9 cellular contexts compared by ENCODE assay signal in the genomic region with DNA sequence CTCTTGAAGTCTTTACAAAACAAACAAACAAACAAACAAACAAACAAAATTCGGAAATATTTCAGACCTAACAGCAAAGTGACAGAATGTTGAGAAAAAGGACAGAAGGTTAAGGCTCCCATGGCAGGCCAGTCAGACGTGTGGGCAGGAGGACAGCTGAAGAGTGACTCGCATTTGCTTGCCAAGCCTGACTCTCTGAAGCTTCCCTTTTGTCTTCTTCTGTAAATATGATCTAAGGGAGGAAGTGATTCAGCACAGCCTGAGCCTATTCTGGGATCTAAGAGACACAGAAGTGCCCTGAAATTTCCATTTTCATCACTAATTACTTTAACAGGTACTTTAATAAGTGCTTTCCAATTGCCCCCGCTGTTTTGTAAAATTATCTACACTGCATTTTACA.
DNase-seq lines count a peak whose midpoint lies in the region; ATAC-seq and TF ChIP-seq lines count a peak whose summit lies in the region.
"Had no signal": no experiment of that assay in that cellular context is flagged by ENCODE, and none has a peak within 500 bp of the region (broad histone marks: within the 10 kb centered on the region; RNA-seq: fewer than 3 reads in every experiment).

No MANE protein-coding gene starts in this region.

- intact Hi-C loops in mammary epithelial cell (cut with micrococcal nuclease) = no loop called here
- intact Hi-C loops in left colon (cut with DNase I, micrococcal nuclease) = no loop called here
- intact Hi-C loops in natural killer cell (cut with micrococcal nuclease) = no loop called here

- H3K79me2 ChIP-seq in mammary epithelial cell (ENCODE audit: insufficient read depth, low read length) = no peaks in the 10 kb centered on the region

- H3K27me3 ChIP-seq in mammary epithelial cell (ENCODE audit: insufficient read depth, low read length) = no peaks in the 10 kb centered on the region
- no peaks in the 10 kb centered on the region for H3K27me3 ChIP-seq in neuronal stem cell (ENCODE audit: control insufficient read depth in 3 of 3, insufficient read depth in 3 of 3, low read depth in 1 of 3, low read length in 3 of 3)

- H3K9ac ChIP-seq in mammary epithelial cell (ENCODE audit: insufficient read depth, low read length) (no peak overlapping the region), neuronal stem cell (ENCODE audit: low read depth, low read length, poor library complexity) (no peak overlapping the region)

- no peak overlapping the region for H3K4ac ChIP-seq in neuronal stem cell (ENCODE audit: low read length)

- H3K4me1 ChIP-seq in mammary epithelial cell (ENCODE audit: insufficient read depth, low read length) = no peaks in the 10 kb centered on the region
- peaks cover 0 to 3% of the 10 kb centered on the region in 2 donors for H3K4me1 ChIP-seq in neuronal stem cell (ENCODE audit: control insufficient read depth in 2 of 2, insufficient read depth in 1 of 2, low read depth in 1 of 2, low read length in 2 of 2)

- dilution Hi-C loops in mammary epithelial cell (cut with HindIII; ENCODE audit: low sequenced_read_pairs) = no loop called here

- no peaks in the 10 kb centered on the region for H3K36me3 Mint-ChIP-seq in natural killer cell

- H2BK120ac ChIP-seq in neuronal stem cell (ENCODE audit: low read depth, low read length) = no peak overlapping the region

- in situ Hi-C loops in mammary epithelial cell (cut with MboI; ENCODE audit: low sequenced_read_pairs in 2 of 2) = no loop called here

- no peaks in the 10 kb centered on the region for H3K36me3 ChIP-seq in mammary epithelial cell (ENCODE audit: insufficient read depth, low read length)
- H3K36me3 ChIP-seq in neuronal stem cell (replicated peaks in 1 of 2; ENCODE audit: control insufficient read depth in 2 of 2, insufficient read depth in 2 of 2, low read length in 2 of 2) = no peaks in the 10 kb centered on the region

- BruUV-seq in mammary epithelial cell (replicated peaks; lab: Mats Ljungman, UMichigan) = no TSS peak

- no peaks in the 10 kb centered on the region for H3K4me1 Mint-ChIP-seq in natural killer cell

- WGBS in mammary epithelial cell (ENCODE audit: low coverage, missing lambda C conversion rate) = 31% methylated on average over 4 of the region's 4 CpGs
- WGBS in neuronal stem cell (ENCODE audit: extremely low coverage in 2 of 2, insufficient read length in 2 of 2, insufficient replicate concordance in 1 of 2), 2 donors = no CpG with 5 or more reads among the region's 4 CpGs

- no peak overlapping the region for H3K27ac Mint-ChIP-seq in natural killer cell
- H3K27ac Mint-ChIP-seq: stimulated activated naive CD8-positive, alpha-beta T cell treated with anti-CD3 and anti-CD28 coated beads, Interleukin-15, Interleukin-2, amounts not matched to agents 100 ng/mL and 50 ng/mL, for 24 hours had no signal

- ATAC-seq in GM18861 (IDR thresholded peaks at IDR 0.05; ENCODE audit: unreplicated experiment) (peak; percentile 52), left colon (no peak), natural killer cell (no peak)

- H4K8ac ChIP-seq in neuronal stem cell (ENCODE audit: low read depth, low read length) = no peak overlapping the region

- H4K20me1 ChIP-seq in mammary epithelial cell (ENCODE audit: insufficient read depth, low read length) = no peaks in the 10 kb centered on the region

- H2AK5ac ChIP-seq in neuronal stem cell (ENCODE audit: low read depth, low read length) = no peak overlapping the region

- no peaks in the 10 kb centered on the region for H3K27me3 Mint-ChIP-seq in natural killer cell (ENCODE audit: low read depth in 2 of 2)
- H3K27me3 Mint-ChIP-seq: stimulated activated naive CD8-positive, alpha-beta T cell treated with anti-CD3 and anti-CD28 coated beads, Interleukin-15, Interleukin-2, amounts not matched to agents 100 ng/mL and 50 ng/mL, for 24 hours had no signal

- H3K4me3 Mint-ChIP-seq in natural killer cell = no peak overlapping the region
- H3K4me3 Mint-ChIP-seq: stimulated activated naive CD8-positive, alpha-beta T cell treated with anti-CD3 and anti-CD28 coated beads, Interleukin-15, Interleukin-2, amounts not matched to agents 100 ng/mL and 50 ng/mL, for 24 hours had no signal

- H3K9me3 ChIP-seq in mammary epithelial cell (replicated peaks; ENCODE audit: insufficient read depth, low read length) (no peaks in the 10 kb centered on the region), neuronal stem cell (replicated peaks in 1 of 2; ENCODE audit: control insufficient read depth in 2 of 2, insufficient read depth in 1 of 2, low read depth in 1 of 2, low read length in 2 of 2) (peaks cover 0 to 14% of the 10 kb centered on the region in 2 donors)

- CTCF ChIA-PET in mammary epithelial cell (lab: Charles Lee; ENCODE audit: low non-redundant PET) = interaction anchor here (0.7 kb wide), 1 partner anchor 973 kb away, joined by 3 read pairs; no protein-coding TSS in a partner anchor

- no peak overlapping the region for H2BK12ac ChIP-seq in neuronal stem cell (ENCODE audit: low read length)

- H3K18ac ChIP-seq in neuronal stem cell (ENCODE audit: low read length) = no peak overlapping the region

- no peak overlapping the region for H3K14ac ChIP-seq in neuronal stem cell (ENCODE audit: low read length)

- DNase-seq in NCI-H2196 (lab: John Stamatoyannopoulos, UW; ENCODE audit: unreplicated experiment) = peak; percentile 64
- DNase-seq in mammary epithelial cell = peak; percentile 52
- no peak for DNase-seq in neuronal stem cell (ENCODE audit: low spot score)
- DNase-seq in NCI-H446 (lab: John Stamatoyannopoulos, UW) = no peak
- no peak for DNase-seq in left colon
- DNase-seq in natural killer cell = no peak
- DNase-seq in activated CD8-positive, alpha-beta memory T cell treated with anti-CD3 and anti-CD28 coated beads for 24 hours = no peak

- H2AFZ ChIP-seq in mammary epithelial cell (ENCODE audit: low read depth, low read length) (no peak overlapping the region), neuronal stem cell (ENCODE audit: low read length) (no peak overlapping the region)

- H3K79me1 ChIP-seq in neuronal stem cell (ENCODE audit: low read depth, low read length) = no peaks in the 10 kb centered on the region

- no peak overlapping the region for H2BK15ac ChIP-seq in neuronal stem cell (ENCODE audit: low read length)

- no peak overlapping the region for H4K91ac ChIP-seq in neuronal stem cell (ENCODE audit: low read depth, low read length, poor library complexity)

- H3K4me2 ChIP-seq in mammary epithelial cell (ENCODE audit: insufficient read depth, low read depth, low read length) (no peak overlapping the region), neuronal stem cell (ENCODE audit: insufficient read depth, low read length, poor library complexity, severe bottlenecking) (peak overlapping the region; percentile 18)

- no peak for TF ChIP-seq CTCF in mammary epithelial cell (conservative IDR thresholded peaks at IDR 0.05 in 1 of 2, IDR thresholded peaks at IDR 0.05 in 1 of 2; ENCODE audit: extremely low read depth in 1 of 2, insufficient read depth in 1 of 2, low read depth in 1 of 2, low read length in 2 of 2)
- TF ChIP-seq CTCF in natural killer cell (IDR thresholded peaks at IDR 0.05) = no peak

- no peak overlapping the region for H3K23ac ChIP-seq in neuronal stem cell (ENCODE audit: low read depth, low read length, poor library complexity)

- H3K4me3 ChIP-seq in mammary epithelial cell (replicated peaks in 1 of 3; ENCODE audit: insufficient read depth in 1 of 3, low read depth in 2 of 3, low read length in 3 of 3) (no peak overlapping the region), neuronal stem cell (ENCODE audit: low read length in 2 of 2) (no peak overlapping the region)

- no peak overlapping the region for H2BK5ac ChIP-seq in neuronal stem cell (ENCODE audit: low read length)

- H3K9me3 Mint-ChIP-seq in natural killer cell = peaks cover 11 to 13% of the 10 kb centered on the region in 2 donors

- no peak overlapping the region for H3K27ac ChIP-seq in mammary epithelial cell (ENCODE audit: insufficient read depth, low read depth, low read length)
- no peak overlapping the region for H3K27ac ChIP-seq in neuronal stem cell (replicated peaks; ENCODE audit: low read length)

Comparison
In these comparisons a context has a peak if more than half of its experiments do, and no peak if none do; other contexts are left out.
1. DNase-seq: peak in NCI-H2196 (single experiment) and mammary epithelial cell (single experiment); none in neuronal stem cell (single experiment), NCI-H446 (0 of 2), left colon (0 of 2), natural killer cell (single experiment) and activated CD8-positive, alpha-beta memory T cell treated with anti-CD3 and anti-CD28 coated beads for 24 hours (single experiment).